ENCODE assay signal across 13 cellular contexts in the genomic region with DNA sequence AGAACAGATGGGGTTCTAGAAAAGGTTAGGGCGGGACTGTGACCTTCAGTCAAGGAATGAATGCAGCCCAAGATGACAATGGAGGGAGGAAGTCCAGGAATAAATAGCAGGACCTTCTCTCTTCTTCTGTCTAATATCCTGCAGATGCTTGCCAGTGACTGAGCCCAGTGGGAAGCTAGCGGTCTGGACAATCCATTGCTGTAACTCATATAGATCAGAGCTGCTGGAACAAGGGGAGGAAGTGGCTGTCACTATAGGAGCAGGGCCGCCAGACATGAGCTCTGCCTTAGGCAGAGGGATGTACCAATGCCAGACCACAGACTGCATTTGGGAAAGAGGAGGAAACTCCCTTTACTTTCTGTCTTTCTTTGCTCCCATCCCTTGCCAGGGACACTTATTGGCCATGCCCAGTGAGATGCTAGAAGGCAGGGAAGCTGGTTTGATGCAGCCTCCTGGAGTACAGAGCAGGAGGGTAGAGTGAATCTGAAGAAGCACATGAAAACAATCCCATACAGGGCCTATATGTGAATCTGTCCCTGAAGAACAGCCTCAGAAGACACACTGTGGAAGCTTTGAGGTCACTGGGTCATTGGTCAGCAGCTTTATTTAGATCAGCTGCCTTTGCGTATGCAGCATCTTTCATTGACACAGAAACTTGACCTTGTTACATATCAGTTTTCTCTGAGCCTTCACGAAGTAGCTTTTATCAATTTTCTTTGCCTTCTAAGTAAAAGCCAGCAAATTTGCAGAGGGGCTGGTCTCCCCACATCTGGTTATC.
"Had no signal": no experiment of that assay in that cellular context is flagged by ENCODE, and none has a peak within 500 bp of the region (broad histone marks: within the 10 kb centered on the region; RNA-seq: fewer than 3 reads in every experiment).

No MANE protein-coding gene starts in this region.

- H3K4me1 ChIP-seq: colonic mucosa, sigmoid colon, stomach had no signal

- H3K9me3 ChIP-seq: colonic mucosa, sigmoid colon had no signal

- H3K27me3 ChIP-seq: colonic mucosa, sigmoid colon, stomach had no signal

- ATAC-seq: activated CD4-positive, alpha-beta T cell treated with anti-CD3 and anti-CD28 coated beads for 36 hours; activated naive CD8-positive, alpha-beta T cell treated with anti-CD3 and anti-CD28 coated beads, Interleukin-2, amount 50 U/mL, for 24 hours; activated T-cell treated with anti-CD3 and anti-CD28 coated beads, Interleukin-2, amount 50 U/mL, for 72 hours; T-cell had no signal

- DNase-seq: activated CD4-positive, alpha-beta memory T cell treated with anti-CD3 and anti-CD28 coated beads, Interleukin-2, amount 10 ng/mL, durations not matched to agents 7 days and 5 days; activated CD4-positive, alpha-beta T cell treated with anti-CD3 and anti-CD28 coated beads for 36 hours; activated naive CD4-positive, alpha-beta T cell; activated naive CD8-positive, alpha-beta T cell treated with anti-CD3 and anti-CD28 coated beads, Interleukin-2, amount 50 U/mL, for 24 hours; activated T-cell treated with anti-CD3 and anti-CD28 coated beads, Interleukin-2, amount 50 U/mL, for 72 hours; colonic mucosa; effector CD8-positive, alpha-beta T cell; nucleus accumbens; sigmoid colon; stimulated activated CD4-positive, alpha-beta T cell treated with anti-CD3 and anti-CD28 coated beads, Interleukin-4, amount 100 ng/mL, for 1 hour; stomach; T-cell had no signal

- H3K27ac ChIP-seq: colonic mucosa, sigmoid colon, stomach, VCaP had no signal

- H3K4me3 ChIP-seq: colonic mucosa, sigmoid colon, stomach had no signal

- H3K36me3 ChIP-seq: colonic mucosa, sigmoid colon, stomach had no signal
